ENCODE assay signal across 18 cellular contexts in the genomic region with DNA sequence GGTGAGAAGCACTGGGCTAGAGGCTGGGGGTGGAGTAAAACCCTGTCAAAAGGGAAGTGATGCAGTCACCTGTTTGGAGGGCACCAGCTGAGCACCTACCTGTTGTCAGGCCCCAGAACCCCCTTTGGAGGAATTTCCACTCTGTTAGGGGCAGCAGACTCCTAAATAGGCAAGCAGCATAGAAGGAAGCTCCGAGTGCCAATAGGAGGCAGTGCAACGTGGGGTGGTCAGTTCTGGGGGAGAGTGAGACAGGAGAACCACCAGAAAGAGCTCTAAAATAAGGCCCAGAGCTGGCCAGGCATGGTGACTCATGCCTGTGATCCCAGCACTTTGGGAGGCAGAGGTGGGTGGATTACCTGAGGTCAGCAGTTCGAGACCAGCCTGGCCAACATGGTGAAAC.
DNase-seq lines count a peak whose midpoint lies in the region; ATAC-seq and TF ChIP-seq lines count a peak whose summit lies in the region.
"Had no signal": no experiment of that assay in that cellular context is flagged by ENCODE, and none has a peak within 500 bp of the region (broad histone marks: within the 10 kb centered on the region; RNA-seq: fewer than 3 reads in every experiment).

No MANE protein-coding gene starts in this region.

- intact Hi-C loops in left cardiac atrium (cut with DNase I), result no loop called here

- H3K27me3 Mint-ChIP-seq in GM23338 (ENCODE audit: insufficient read depth, low read depth, poor library complexity) (peaks cover 18% of the 10 kb centered on the region), endodermal cell (ENCODE audit: insufficient read depth) (no peaks in the 10 kb centered on the region)

- H3K79me2 ChIP-seq in GM23338 (replicated peaks; ENCODE audit: insufficient read depth), result no peaks in the 10 kb centered on the region

- H3K4me2 ChIP-seq in GM23338, result no peak overlapping the region
- H3K4me2 ChIP-seq: A549; BLaER1 treated with 17β-estradiol and CSF1 and Interleukin-3, amounts not matched to agents 10 nM and 100 nM had no signal

- H3K9me3 ChIP-seq in WERI-Rb-1 (ENCODE audit: severe bottlenecking) (no peaks in the 10 kb centered on the region), endodermal cell (ENCODE audit: control insufficient read depth, low read length) (no peaks in the 10 kb centered on the region)
- H3K9me3 ChIP-seq: A549; BLaER1 treated with 17β-estradiol and CSF1 and Interleukin-3, amounts not matched to agents 10 nM and 100 nM; Caco-2 had no signal

- H3K27ac Mint-ChIP-seq in GM23338 (no peak overlapping the region), endodermal cell (no peak overlapping the region)
- H3K27ac Mint-ChIP-seq: B cell; CD4-positive, alpha-beta T cell; CD8-positive, alpha-beta T cell had no signal

- TF ChIP-seq CTCF in GM23338 (conservative IDR thresholded peaks at IDR 0.05; ENCODE audit: low read depth in 2 of 2) (peak; percentile 26 to 56), WERI-Rb-1 (IDR thresholded peaks at IDR 0.05; ENCODE audit: low read depth, low read length) (0 out of 2 replicates have a peak, but pooled peaks have one; percentile 3), endodermal cell (conservative IDR thresholded peaks at IDR 0.05) (peak; percentile 32)

- no peak overlapping the region for H3K4me3 Mint-ChIP-seq in GM23338
- H3K4me3 Mint-ChIP-seq in endodermal cell, result no peak overlapping the region
- H3K4me3 Mint-ChIP-seq: B cell; CD4-positive, alpha-beta T cell; CD8-positive, alpha-beta T cell had no signal

- no peaks in the 10 kb centered on the region for H3K9me2 ChIP-seq in GM23338 (ENCODE audit: insufficient read depth)

- 85 to 100% methylated on average over 1 to 3 of the region's 3 CpGs for WGBS in endodermal cell (ENCODE audit: insufficient coverage in 1 of 2, insufficient read length in 1 of 2), 2 experiments

- no peaks in the 10 kb centered on the region for H3F3A ChIP-seq in GM23338 (replicated peaks; ENCODE audit: low read depth)

- H3K9me3 Mint-ChIP-seq in GM23338 (no peaks in the 10 kb centered on the region; the same call in 2 of the 3 replicates), endodermal cell (no peaks in the 10 kb centered on the region)
- H3K9me3 Mint-ChIP-seq: CD4-positive, alpha-beta T cell; CD8-positive, alpha-beta T cell had no signal

- H2AFZ ChIP-seq in GM23338, result no peak overlapping the region

- H3K9ac ChIP-seq in endodermal cell (ENCODE audit: extremely low read depth, low read length, poor library complexity, severe bottlenecking), result no peak overlapping the region
- H3K9ac ChIP-seq: BLaER1 treated with 17β-estradiol and CSF1 and Interleukin-3, amounts not matched to agents 10 nM and 100 nM had no signal

- H3K4me1 ChIP-seq in GM23338 (ENCODE audit: insufficient read depth) (peaks cover 27% of the 10 kb centered on the region), endodermal cell (ENCODE audit: control insufficient read depth, insufficient read depth, low read length) (no peaks in the 10 kb centered on the region)
- H3K4me1 ChIP-seq: A549; BLaER1 treated with 17β-estradiol and CSF1 and Interleukin-3, amounts not matched to agents 10 nM and 100 nM; Caco-2 had no signal

- H3K4me3 ChIP-seq in GM23338, result no peak overlapping the region
- no peak overlapping the region for H3K4me3 ChIP-seq in WERI-Rb-1 (ENCODE audit: low read depth, low read length)
- no peak overlapping the region for H3K4me3 ChIP-seq in endodermal cell (ENCODE audit: low read length)
- H3K4me3 ChIP-seq: A549; BLaER1 treated with 17β-estradiol and CSF1 and Interleukin-3, amounts not matched to agents 10 nM and 100 nM had no signal

- H4K20me1 ChIP-seq in GM23338 (replicated peaks; ENCODE audit: insufficient read depth), result no peaks in the 10 kb centered on the region
- H4K20me1 ChIP-seq: BLaER1 treated with 17β-estradiol and CSF1 and Interleukin-3, amounts not matched to agents 10 nM and 100 nM had no signal

- DNase-seq in GM23338 (ENCODE audit: low spot score) (no peak), WERI-Rb-1 (no peak), endodermal cell (no peak), left cardiac atrium (no peak)
- DNase-seq in stimulated activated CD4-positive, alpha-beta T cell treated with anti-CD3 and anti-CD28 coated beads, Interleukin-1b, Interleukin-23, amount 100 ng/mL, for 48 hours, result no peak
- DNase-seq: AML-193; Caco-2; Calu3; CD4-positive, alpha-beta T cell; CD8-positive, alpha-beta T cell; DMS79 treated with DMSO at 0.1 percent for 48 hours; GF-D8 had no signal

- H3K27me3 ChIP-seq in GM23338 (ENCODE audit: insufficient read depth) (no peaks in the 10 kb centered on the region), WERI-Rb-1 (ENCODE audit: insufficient read depth, low read depth, severe bottlenecking) (no peaks in the 10 kb centered on the region), endodermal cell (ENCODE audit: control insufficient read depth, insufficient read depth, low read length, poor library complexity, severe bottlenecking) (no peaks in the 10 kb centered on the region)
- H3K27me3 ChIP-seq: BLaER1 treated with 17β-estradiol and CSF1 and Interleukin-3, amounts not matched to agents 10 nM and 100 nM had no signal

- H3K36me3 Mint-ChIP-seq in GM23338 (ENCODE audit: low read depth) (no peaks in the 10 kb centered on the region), endodermal cell (ENCODE audit: low read depth) (no peaks in the 10 kb centered on the region)
- H3K36me3 Mint-ChIP-seq: CD8-positive, alpha-beta T cell had no signal

- H3K27ac ChIP-seq in GM23338 (ENCODE audit: low read depth), result no peak overlapping the region
- H3K27ac ChIP-seq in WERI-Rb-1, result no peak overlapping the region
- no peak overlapping the region for H3K27ac ChIP-seq in endodermal cell (ENCODE audit: low read depth, low read length)
- H3K27ac ChIP-seq: 22Rv1; A549; BLaER1 treated with 17β-estradiol and CSF1 and Interleukin-3, amounts not matched to agents 10 nM and 100 nM; C4-2B had no signal

- ATAC-seq in GM23338 (0 out of 3 replicates have a peak, but pooled peaks have one; percentile 8), left cardiac atrium (no peak), GM21529 (IDR thresholded peaks at IDR 0.05; ENCODE audit: unreplicated experiment) (no peak)
- ATAC-seq: A549; CD8-positive, alpha-beta T cell had no signal

- H3K36me3 ChIP-seq in GM23338 (ENCODE audit: insufficient read depth) (no peaks in the 10 kb centered on the region), WERI-Rb-1 (no peaks in the 10 kb centered on the region), endodermal cell (ENCODE audit: control insufficient read depth, insufficient read depth, low read length) (no peaks in the 10 kb centered on the region)
- H3K36me3 ChIP-seq: BLaER1 treated with 17β-estradiol and CSF1 and Interleukin-3, amounts not matched to agents 10 nM and 100 nM had no signal

- H3K4me1 Mint-ChIP-seq in GM23338, result peaks cover 45% of the 10 kb centered on the region
- H3K4me1 Mint-ChIP-seq in endodermal cell, result no peaks in the 10 kb centered on the region
- H3K4me1 Mint-ChIP-seq: B cell had no signal

TF ChIP-seq in GM23338, 12 proteins besides CTCF, POLR2A, EP300 and RAD21:
- TF ChIP-seq STAT1 (IDR thresholded peaks at IDR 0.05; ENCODE audit: unreplicated experiment), result no peak
- TF ChIP-seq, protein P1, sequence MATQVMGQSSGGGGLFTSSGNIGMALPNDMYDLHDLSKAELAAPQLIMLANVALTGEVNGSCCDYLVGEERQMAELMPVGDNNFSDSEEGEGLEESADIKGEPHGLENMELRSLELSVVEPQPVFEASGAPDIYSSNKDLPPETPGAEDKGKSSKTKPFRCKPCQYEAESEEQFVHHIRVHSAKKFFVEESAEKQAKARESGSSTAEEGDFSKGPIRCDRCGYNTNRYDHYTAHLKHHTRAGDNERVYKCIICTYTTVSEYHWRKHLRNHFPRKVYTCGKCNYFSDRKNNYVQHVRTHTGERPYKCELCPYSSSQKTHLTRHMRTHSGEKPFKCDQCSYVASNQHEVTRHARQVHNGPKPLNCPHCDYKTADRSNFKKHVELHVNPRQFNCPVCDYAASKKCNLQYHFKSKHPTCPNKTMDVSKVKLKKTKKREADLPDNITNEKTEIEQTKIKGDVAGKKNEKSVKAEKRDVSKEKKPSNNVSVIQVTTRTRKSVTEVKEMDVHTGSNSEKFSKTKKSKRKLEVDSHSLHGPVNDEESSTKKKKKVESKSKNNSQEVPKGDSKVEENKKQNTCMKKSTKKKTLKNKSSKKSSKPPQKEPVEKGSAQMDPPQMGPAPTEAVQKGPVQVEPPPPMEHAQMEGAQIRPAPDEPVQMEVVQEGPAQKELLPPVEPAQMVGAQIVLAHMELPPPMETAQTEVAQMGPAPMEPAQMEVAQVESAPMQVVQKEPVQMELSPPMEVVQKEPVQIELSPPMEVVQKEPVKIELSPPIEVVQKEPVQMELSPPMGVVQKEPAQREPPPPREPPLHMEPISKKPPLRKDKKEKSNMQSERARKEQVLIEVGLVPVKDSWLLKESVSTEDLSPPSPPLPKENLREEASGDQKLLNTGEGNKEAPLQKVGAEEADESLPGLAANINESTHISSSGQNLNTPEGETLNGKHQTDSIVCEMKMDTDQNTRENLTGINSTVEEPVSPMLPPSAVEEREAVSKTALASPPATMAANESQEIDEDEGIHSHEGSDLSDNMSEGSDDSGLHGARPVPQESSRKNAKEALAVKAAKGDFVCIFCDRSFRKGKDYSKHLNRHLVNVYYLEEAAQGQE (IDR thresholded peaks at IDR 0.05; ENCODE audit: unreplicated experiment), result no peak
- TF ChIP-seq EZH2 (IDR thresholded peaks at IDR 0.05; ENCODE audit: low read depth, unreplicated experiment), result no peak
- TF ChIP-seq ZNF331 (CRISPR knock-in tag; IDR thresholded peaks at IDR 0.05; ENCODE audit: low read depth), result no peak
- TF ChIP-seq EZH2phosphoT487 (IDR thresholded peaks at IDR 0.05; ENCODE audit: unreplicated experiment), result no peak
- TF ChIP-seq, protein P2, sequence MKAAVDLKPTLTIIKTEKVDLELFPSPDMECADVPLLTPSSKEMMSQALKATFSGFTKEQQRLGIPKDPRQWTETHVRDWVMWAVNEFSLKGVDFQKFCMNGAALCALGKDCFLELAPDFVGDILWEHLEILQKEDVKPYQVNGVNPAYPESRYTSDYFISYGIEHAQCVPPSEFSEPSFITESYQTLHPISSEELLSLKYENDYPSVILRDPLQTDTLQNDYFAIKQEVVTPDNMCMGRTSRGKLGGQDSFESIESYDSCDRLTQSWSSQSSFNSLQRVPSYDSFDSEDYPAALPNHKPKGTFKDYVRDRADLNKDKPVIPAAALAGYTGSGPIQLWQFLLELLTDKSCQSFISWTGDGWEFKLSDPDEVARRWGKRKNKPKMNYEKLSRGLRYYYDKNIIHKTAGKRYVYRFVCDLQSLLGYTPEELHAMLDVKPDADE (IDR thresholded peaks at IDR 0.05), result no peak
